In genomic region chr2:234957533-234958135, GRCh38 we compare ENCODE assay signal across 15 cellular contexts. TPM values are rescaled to one million over a fixed set of nuclear protein-coding genes. Genes with fewer than 3 reads are reported as not detected.
DNase-seq lines count a peak whose midpoint lies in the region; ATAC-seq, FAIRE-seq and TF ChIP-seq lines count a peak whose summit lies in the region.
"Had no signal": no experiment of that assay in that cellular context is flagged by ENCODE, and none has a peak within 500 bp of the region (broad histone marks: within the 10 kb centered on the region; RNA-seq: fewer than 3 reads in every experiment).

No MANE protein-coding gene starts in this region.

- intact Hi-C loops in Panc1 (cut with micrococcal nuclease; ENCODE audit: unreplicated experiment) (loop anchor here (5.0 kb wide), 2 partner anchors 75 to 405 kb away; no protein-coding TSS in a partner anchor), endothelial cell of umbilical vein (cut with micrococcal nuclease) (loop anchor here (10.0 kb wide), 1 partner anchor 983 kb away; no protein-coding TSS in a partner anchor)

- peaks cover 5% of the 10 kb centered on the region; the same call in 2 of the 3 replicates for H3K36me3 Mint-ChIP-seq in GM23338 (ENCODE audit: low read depth)
- no peaks in the 10 kb centered on the region for H3K36me3 Mint-ChIP-seq in activated CD4-positive, alpha-beta memory T cell treated with anti-CD3 and anti-CD28 coated beads, Interleukin-2, amount 10 ng/mL, durations not matched to agents 7 days and 5 days (ENCODE audit: low read depth)
- H3K36me3 Mint-ChIP-seq: activated naive CD4-positive, alpha-beta T cell treated with anti-CD3 and anti-CD28 coated beads, Interleukin-2, amount 50 U/mL, for 72 hours; naive B cell had no signal

- H2AFZ ChIP-seq in GM23338: no peak overlapping the region
- no peak overlapping the region for H2AFZ ChIP-seq in endothelial cell of umbilical vein (ENCODE audit: low read depth, low read length)
- no peak overlapping the region for H2AFZ ChIP-seq in osteoblast (ENCODE audit: low read length)

- 0 out of 2 replicates have a peak overlapping the region, but pooled peaks have one; percentile 34 for H3K4me2 ChIP-seq in GM23338
- no peak overlapping the region for H3K4me2 ChIP-seq in endothelial cell of umbilical vein (ENCODE audit: insufficient read depth, low read length)
- peak overlapping the region; percentile 39 for H3K4me2 ChIP-seq in osteoblast (ENCODE audit: insufficient read depth, low read length)

- H3K27ac ChIP-seq in GM23338 (ENCODE audit: low read depth): no peak overlapping the region
- peak overlapping the region; percentile 99 for H3K27ac ChIP-seq in Panc1 (ENCODE audit: low read length)
- no peak overlapping the region for H3K27ac ChIP-seq in endothelial cell of umbilical vein (ENCODE audit: insufficient read depth, low read depth, low read length)
- H3K27ac ChIP-seq in osteoblast (ENCODE audit: low read depth, low read length): peak overlapping the region; percentile 69

- CTCF ChIA-PET in Panc1 (lab: Charles Lee) (interaction anchor here (0.7 kb wide), 1 partner anchor 464 kb away, joined by 7 read pairs; no protein-coding TSS in a partner anchor), endothelial cell of umbilical vein (lab: Charles Lee) (interaction anchor here (0.9 to 3.9 kb wide), 6 partner anchors 11 to 412 kb away, joined by 3 to 12 read pairs (median 4); no protein-coding TSS in a partner anchor)
- CTCF ChIA-PET in activated CD4-positive, alpha-beta memory T cell treated with anti-CD3 and anti-CD28 coated beads, Interleukin-2, amount 10 ng/mL, durations not matched to agents 7 days and 5 days (lab: Charles Lee): no interaction called here

- H3K4me1 Mint-ChIP-seq in GM23338: peaks cover 82% of the 10 kb centered on the region
- peaks cover under 1% of the 10 kb centered on the region for H3K4me1 Mint-ChIP-seq in activated CD4-positive, alpha-beta memory T cell treated with anti-CD3 and anti-CD28 coated beads, Interleukin-2, amount 10 ng/mL, durations not matched to agents 7 days and 5 days

- H3K9me1 ChIP-seq in endothelial cell of umbilical vein (replicated peaks; ENCODE audit: control insufficient read depth, extremely low read depth, insufficient read depth, low read length): no peaks in the 10 kb centered on the region

- no peaks in the 10 kb centered on the region for H3F3A ChIP-seq in GM23338 (replicated peaks; ENCODE audit: low read depth)

- H3K27me3 ChIP-seq in GM23338 (ENCODE audit: insufficient read depth) (peaks cover 11% of the 10 kb centered on the region), Panc1 (ENCODE audit: control insufficient read depth, insufficient read depth, low read length) (no peaks in the 10 kb centered on the region), endothelial cell of umbilical vein (ENCODE audit: control insufficient read depth in 2 of 2, insufficient read depth in 2 of 2, low read length in 2 of 2) (no peaks in the 10 kb centered on the region), osteoblast (ENCODE audit: insufficient read depth, low read length) (no peaks in the 10 kb centered on the region)

- ATAC-seq in GM23338: no peak
- no peak for ATAC-seq in Panc1
- ATAC-seq in GM21576 (IDR thresholded peaks at IDR 0.05; ENCODE audit: unreplicated experiment): no peak
- ATAC-seq in GM18868 (IDR thresholded peaks at IDR 0.05; ENCODE audit: unreplicated experiment): no peak
- ATAC-seq: activated naive CD4-positive, alpha-beta T cell treated with anti-CD3 and anti-CD28 coated beads, Interleukin-2, amount 50 U/mL, for 72 hours had no signal

- no peak for DNase-seq in GM23338 (ENCODE audit: low spot score)
- DNase-seq in Panc1 (ENCODE audit: low read depth, low spot score): no peak
- no peak for DNase-seq in endothelial cell of umbilical vein (ENCODE audit: low read depth, low spot score)
- DNase-seq in osteoblast (ENCODE audit: insufficient read length, low spot score, missing footprints): peak; percentile 95
- no peak for DNase-seq in mucosa of gallbladder (ENCODE audit: low spot score)
- no peak for DNase-seq in activated CD4-positive, alpha-beta memory T cell treated with anti-CD3 and anti-CD28 coated beads, Interleukin-2, amount 10 ng/mL, durations not matched to agents 7 days and 5 days
- DNase-seq: CD4-positive, alpha-beta T cell; effector CD8-positive, alpha-beta T cell; naive B cell; NCI-H2107; stimulated activated CD4-positive, alpha-beta T cell treated with anti-CD3 and anti-CD28 coated beads, Interleukin-12 subunit alpha, Interleukin-12 subunit beta, amount 100 ng/mL, for 4 hours; T-helper 9 cell had no signal

- H3K4me3 ChIP-seq in GM23338 (no peak overlapping the region), Panc1 (ENCODE audit: low read depth in 2 of 2, low read length in 2 of 2) (no peak overlapping the region; a peak in 1 of 4 replicates), endothelial cell of umbilical vein (replicated peaks in 1 of 3; ENCODE audit: insufficient read depth in 1 of 3, low read depth in 1 of 3, low read length in 3 of 3) (no peak overlapping the region), osteoblast (ENCODE audit: insufficient read depth, low read length) (no peak overlapping the region)

- H3K27ac Mint-ChIP-seq in GM23338: no peak overlapping the region; the same call in 1 of the 2 replicates
- no peak overlapping the region for H3K27ac Mint-ChIP-seq in activated CD4-positive, alpha-beta memory T cell treated with anti-CD3 and anti-CD28 coated beads, Interleukin-2, amount 10 ng/mL, durations not matched to agents 7 days and 5 days
- H3K27ac Mint-ChIP-seq: activated naive CD4-positive, alpha-beta T cell treated with anti-CD3 and anti-CD28 coated beads, Interleukin-2, amount 50 U/mL, for 72 hours; CD4-positive, alpha-beta T cell had no signal

- POLR2A ChIA-PET in Panc1 (lab: Charles Lee) (interaction anchor here (0.9 kb wide), 1 partner anchor 8 kb away, joined by 4 read pairs; no protein-coding TSS in a partner anchor), endothelial cell of umbilical vein (lab: Charles Lee) (no interaction called here)
- POLR2A ChIA-PET in activated CD4-positive, alpha-beta memory T cell treated with anti-CD3 and anti-CD28 coated beads, Interleukin-2, amount 10 ng/mL, durations not matched to agents 7 days and 5 days (lab: Charles Lee): no interaction called here

- H3K9me3 ChIP-seq in Panc1 (ENCODE audit: control insufficient read depth, insufficient read depth, low read depth, low read length) (no peaks in the 10 kb centered on the region), endothelial cell of umbilical vein (replicated peaks; ENCODE audit: control insufficient read depth, insufficient read depth, low read length) (no peaks in the 10 kb centered on the region), osteoblast (ENCODE audit: low read depth, low read length) (no peaks in the 10 kb centered on the region)

- H3K79me2 ChIP-seq in GM23338 (replicated peaks; ENCODE audit: insufficient read depth) (peaks cover 99% of the 10 kb centered on the region), endothelial cell of umbilical vein (ENCODE audit: control insufficient read depth, insufficient read depth, low read length) (peaks cover 99% of the 10 kb centered on the region), osteoblast (ENCODE audit: insufficient read depth, low read length) (peaks cover 100% of the 10 kb centered on the region)

- H4K20me1 ChIP-seq in GM23338 (replicated peaks; ENCODE audit: insufficient read depth): peaks cover 32% of the 10 kb centered on the region
- H4K20me1 ChIP-seq in endothelial cell of umbilical vein (replicated peaks; ENCODE audit: control insufficient read depth, extremely low read depth, insufficient read depth, low read length): peaks cover 5% of the 10 kb centered on the region
- peaks cover 81% of the 10 kb centered on the region for H4K20me1 ChIP-seq in osteoblast (ENCODE audit: insufficient read depth, low read length)

- H3K36me3 ChIP-seq in GM23338 (ENCODE audit: insufficient read depth) (no peaks in the 10 kb centered on the region), Panc1 (ENCODE audit: control insufficient read depth, insufficient read depth, low read length) (no peaks in the 10 kb centered on the region), endothelial cell of umbilical vein (ENCODE audit: control insufficient read depth in 2 of 2, extremely low read depth in 1 of 2, insufficient read depth in 2 of 2, low read length in 2 of 2) (peaks cover 3% of the 10 kb centered on the region in 2 experiments), osteoblast (ENCODE audit: insufficient read depth, low read length) (peaks cover 17% of the 10 kb centered on the region)

- H3K9me3 Mint-ChIP-seq in GM23338: no peaks in the 10 kb centered on the region
- H3K9me3 Mint-ChIP-seq in activated CD4-positive, alpha-beta memory T cell treated with anti-CD3 and anti-CD28 coated beads, Interleukin-2, amount 10 ng/mL, durations not matched to agents 7 days and 5 days: no peaks in the 10 kb centered on the region
- H3K9me3 Mint-ChIP-seq: activated naive CD4-positive, alpha-beta T cell treated with anti-CD3 and anti-CD28 coated beads, Interleukin-2, amount 50 U/mL, for 72 hours; CD4-positive, alpha-beta T cell; naive B cell had no signal

- in situ Hi-C loops in Panc1 (cut with HindIII; ENCODE audit: low pct_unique_long_range_greater_than_20kb, low sequenced_read_pairs): no loop called here

- peak; percentile 8 for FAIRE-seq in endothelial cell of umbilical vein (lab: Jason Lieb, UNC)

- H3K9ac ChIP-seq in endothelial cell of umbilical vein (replicated peaks; ENCODE audit: extremely low read depth, insufficient read depth, low read length): no peak overlapping the region

- no peak overlapping the region; the same call in 2 of the 3 replicates for H3K4me3 Mint-ChIP-seq in GM23338
- no peak overlapping the region for H3K4me3 Mint-ChIP-seq in activated CD4-positive, alpha-beta memory T cell treated with anti-CD3 and anti-CD28 coated beads, Interleukin-2, amount 10 ng/mL, durations not matched to agents 7 days and 5 days
- H3K4me3 Mint-ChIP-seq: CD4-positive, alpha-beta T cell had no signal

- H3K9me2 ChIP-seq in GM23338 (ENCODE audit: insufficient read depth): no peaks in the 10 kb centered on the region

- BruUV-seq in Panc1 (replicated peaks; lab: Mats Ljungman, UMichigan): no TSS peak
- BruUV-seq in endothelial cell of umbilical vein (replicated peaks; lab: Mats Ljungman, UMichigan): no TSS peak

- H3K27me3 Mint-ChIP-seq in GM23338 (ENCODE audit: insufficient read depth, low read depth, poor library complexity): peaks cover 20% of the 10 kb centered on the region
- H3K27me3 Mint-ChIP-seq in activated CD4-positive, alpha-beta memory T cell treated with anti-CD3 and anti-CD28 coated beads, Interleukin-2, amount 10 ng/mL, durations not matched to agents 7 days and 5 days: peaks cover 30% of the 10 kb centered on the region

- TF ChIP-seq CTCF in GM23338 (conservative IDR thresholded peaks at IDR 0.05; ENCODE audit: low read depth in 2 of 2) (no peak), Panc1 (IDR thresholded peaks at IDR 0.05) (no peak), endothelial cell of umbilical vein (IDR thresholded peaks at IDR 0.05; ENCODE audit: extremely low read depth in 1 of 2, insufficient read depth in 1 of 2, low read depth in 1 of 2, low read length in 2 of 2) (no peak), osteoblast (IDR thresholded peaks at IDR 0.05; ENCODE audit: extremely low read depth, low read depth, low read length) (no peak)

- TF ChIP-seq POLR2A in endothelial cell of umbilical vein (IDR thresholded peaks at IDR 0.05; ENCODE audit: low read depth, low read length): no peak

- dilution Hi-C loops in endothelial cell of umbilical vein (cut with MboI; ENCODE audit: extremely low pct_ligation_motif_present, low sequenced_read_pairs): no loop called here

- H3K4me1 ChIP-seq in GM23338 (ENCODE audit: insufficient read depth) (peaks cover 72% of the 10 kb centered on the region), Panc1 (ENCODE audit: control insufficient read depth, insufficient read depth, low read length) (peaks cover 76% of the 10 kb centered on the region), endothelial cell of umbilical vein (ENCODE audit: control insufficient read depth, extremely low read depth, insufficient read depth, low read length) (peaks cover 39% of the 10 kb centered on the region), osteoblast (ENCODE audit: insufficient read depth, low read length) (peaks cover 64% of the 10 kb centered on the region)

RNA-seq across cellular contexts. Expression of gene SH3BP4, which starts 5.8 kb away (rescaled TPM):
- 50.9 and 57.6 TPM in 2 replicates for total RNA-seq in GM23338 (2014; rRNA removed; shearing (Covaris generic))
- 15.1 and 15.6 TPM in 2 replicates for polyA plus RNA-seq in GM23338 (2016; fragmentation: Nextera tagmentation; extraction: Ambion mirVana)
- 133 TPM for total RNA-seq in Panc1 (2021; ENCODE audit: unreplicated experiment)
- polyA plus RNA-seq in Panc1 (2012; ENCODE audit: insufficient read length): 102 TPM
- 100.0 and 105 TPM in 2 replicates for total RNA-seq in endothelial cell of umbilical vein
- polyA plus RNA-seq in endothelial cell of umbilical vein: 69.3 and 85.2 TPM in 2 replicates
- polyA plus RNA-seq in endothelial cell of umbilical vein (2011; cell fraction: cytosol; rRNA removed): 69.0 and 71.6 TPM in 2 replicates
- 86.3 and 102 TPM in 2 replicates for polyA plus RNA-seq in endothelial cell of umbilical vein (2011; cell fraction: nucleus; rRNA removed)
- polyA plus RNA-seq in endothelial cell of umbilical vein (2012): 59.1 and 63.6 TPM in 2 replicates
- polyA minus RNA-seq in endothelial cell of umbilical vein: 178 and 188 TPM in 2 replicates
- 15.5 TPM for polyA minus RNA-seq in endothelial cell of umbilical vein (2011; cell fraction: cytosol; rRNA and poly(A)+ RNA removed)
- polyA minus RNA-seq in endothelial cell of umbilical vein (2011; cell fraction: nucleus; rRNA and poly(A)+ RNA removed): 110 and 132 TPM in 2 replicates
- total RNA-seq in osteoblast: 113 and 121 TPM in 2 replicates
- 51.7 TPM for total RNA-seq in mucosa of gallbladder
- under 1 TPM in 1 of 2 experiments, not detected in 1; 0.08 TPM for total RNA-seq in activated CD4-positive, alpha-beta memory T cell treated with anti-CD3 and anti-CD28 coated beads, Interleukin-2, amount 10 ng/mL, durations not matched to agents 7 days and 5 days

Comparison
In these comparisons a context has a peak if more than half of its experiments do, and no peak if none do; other contexts are left out.
1. H3K27ac ChIP-seq: peak in Panc1 (single experiment) and osteoblast (single experiment); none in GM23338 (single experiment) and endothelial cell of umbilical vein (single experiment).
2. RNA of gene SH3BP4, which starts 5.8 kb away (total RNA-seq): 133 TPM in Panc1 (single experiment), 113 to 121 TPM in osteoblast, 100.0 to 105 TPM in endothelial cell of umbilical vein, 51.7 TPM in mucosa of gallbladder (single experiment) and 50.9 to 57.6 TPM in GM23338; 0.08 TPM in activated CD4-positive, alpha-beta memory T cell treated with anti-CD3 and anti-CD28 coated beads, Interleukin-2, amount 10 ng/mL, durations not matched to agents 7 days and 5 days; every median in the first group is over 10 times any median in the second.